Comparison of ENCODE assay signal across 16 cellular contexts in genomic region chr3:173650596-173650995, GRCh38.
DNase-seq lines count a peak whose midpoint lies in the region; ATAC-seq and TF ChIP-seq lines count a peak whose summit lies in the region.
"Had no signal": no experiment of that assay in that cellular context is flagged by ENCODE, and none has a peak within 500 bp of the region (broad histone marks: within the 10 kb centered on the region; RNA-seq: fewer than 3 reads in every experiment).

No MANE protein-coding gene starts in this region.

- no peak overlapping the region for H3K4me3 ChIP-seq in astrocyte of the spinal cord (ENCODE audit: low read depth, low read length)
- H3K4me3 ChIP-seq in fibroblast of mammary gland (ENCODE audit: control insufficient read depth, low read depth, low read length), result no peak overlapping the region
- H3K4me3 ChIP-seq: HAP-1 had no signal

- DNase-seq in EH (ENCODE audit: low read depth) (peak; percentile 33), astrocyte of the spinal cord (ENCODE audit: low read depth, low spot score) (peak; percentile 12), fibroblast of mammary gland (ENCODE audit: low read depth) (peak; percentile 25), CD1c-positive myeloid dendritic cell (ENCODE audit: extremely low spot score) (no peak)
- DNase-seq: AML-193; CD4-positive, alpha-beta memory T cell; DMS153; DMS79; EL; Karpas-422; KBM-7 had no signal

- in situ Hi-C loops in astrocyte of the spinal cord (cut with HindIII; ENCODE audit: low sequenced_read_pairs), result no loop called here

- ATAC-seq in HG03460 (IDR thresholded peaks at IDR 0.05; ENCODE audit: unreplicated experiment), result no peak
- ATAC-seq in GM21786 (IDR thresholded peaks at IDR 0.05; ENCODE audit: unreplicated experiment), result no peak
- no peak for ATAC-seq in HG03097 (IDR thresholded peaks at IDR 0.05; ENCODE audit: low FRiP score, unreplicated experiment)
- ATAC-seq: HepG2 had no signal

- TF ChIP-seq CTCF in astrocyte of the spinal cord (IDR thresholded peaks at IDR 0.05; ENCODE audit: low read depth, low read length) (no peak), fibroblast of mammary gland (conservative IDR thresholded peaks at IDR 0.05; ENCODE audit: control insufficient read depth, insufficient read depth, low read depth, low read length) (no peak)
